In genomic region chr19:14361824-14362223, GRCh38 we compare ENCODE assay signal across 8 cellular contexts. TPM values are rescaled to one million over a fixed set of nuclear protein-coding genes. Genes with fewer than 3 reads are reported as not detected.
A peak's percentile ranks its signal among the peaks of the same experiment; 100 is the strongest.
DNase-seq lines count a peak whose midpoint lies in the region; ATAC-seq lines count a peak whose summit lies in the region.

No MANE protein-coding gene starts in this region.

- no peak overlapping the region for H3K18ac ChIP-seq in mesenchymal stem cell (ENCODE audit: low read depth in 1 of 2, low read length in 2 of 2)

- no peaks in the 10 kb centered on the region for H3K27me3 Mint-ChIP-seq in CD4-positive, alpha-beta memory T cell
- no peaks in the 10 kb centered on the region for H3K27me3 Mint-ChIP-seq in activated CD4-positive, alpha-beta T cell treated with anti-CD3 and anti-CD28 coated beads, Interleukin-2, amount 10 ng/mL, durations not matched to agents 7 days and 5 days

- no peaks in the 10 kb centered on the region for H3K9me3 ChIP-seq in CD4-positive, alpha-beta memory T cell (ENCODE audit: control insufficient read depth in 1 of 2, low read length in 2 of 2)
- no peaks in the 10 kb centered on the region for H3K9me3 ChIP-seq in mesenchymal stem cell (ENCODE audit: control insufficient read depth, low read length)

- H3K23ac ChIP-seq in mesenchymal stem cell (ENCODE audit: low read length in 2 of 2), result no peak overlapping the region

- H4K8ac ChIP-seq in mesenchymal stem cell (ENCODE audit: low read length), result no peak overlapping the region

- H2BK12ac ChIP-seq in mesenchymal stem cell (ENCODE audit: low read length in 2 of 2), result no peak overlapping the region

- H2BK120ac ChIP-seq in mesenchymal stem cell (ENCODE audit: low read depth, low read length), result no peak overlapping the region

- no peak overlapping the region for H2BK5ac ChIP-seq in mesenchymal stem cell (ENCODE audit: low read depth, low read length, poor library complexity, severe bottlenecking)

- H3K36me3 ChIP-seq in CD4-positive, alpha-beta memory T cell (ENCODE audit: insufficient read depth, low read length), result no peaks in the 10 kb centered on the region
- H3K36me3 ChIP-seq in mesenchymal stem cell (ENCODE audit: control insufficient read depth in 1 of 2, insufficient read depth in 2 of 2, low read depth in 1 of 2, low read length in 2 of 2), result no peaks in the 10 kb centered on the region

- POLR2A ChIA-PET in CD4-positive, alpha-beta memory T cell (lab: Charles Lee; ENCODE audit: partially characterized antibody), result interaction anchor here (0.6 to 18.6 kb wide), 7 partner anchors 8 to 46 kb away, joined by 3 to 585 read pairs (median 5); partner anchors contain the start of gene ADGRE5
- POLR2A ChIA-PET in activated CD4-positive, alpha-beta T cell treated with anti-CD3 and anti-CD28 coated beads, Interleukin-2, amount 10 ng/mL, durations not matched to agents 7 days and 5 days (lab: Charles Lee), result interaction anchor here (0.6 to 0.7 kb wide), 3 partner anchors 40 to 45 kb away, joined by 3 to 4 read pairs (median 3); no protein-coding TSS in a partner anchor

- no peak overlapping the region for H3K27ac ChIP-seq in CD4-positive, alpha-beta memory T cell (ENCODE audit: low read depth, low read length)
- H3K27ac ChIP-seq in mesenchymal stem cell (ENCODE audit: low read length, poor library complexity, severe bottlenecking), result no peak overlapping the region

- H3K14ac ChIP-seq in mesenchymal stem cell (ENCODE audit: low read length in 2 of 2), result no peak overlapping the region

- WGBS in mesenchymal stem cell, result 61% methylated on average over 7 of the region's 7 CpGs

- peak overlapping the region; percentile 92 to 96 (median 93) for H3K27ac Mint-ChIP-seq in CD4-positive, alpha-beta memory T cell
- peak overlapping the region; percentile 90 for H3K27ac Mint-ChIP-seq in activated CD4-positive, alpha-beta T cell treated with anti-CD3 and anti-CD28 coated beads, Interleukin-2, amount 10 ng/mL, durations not matched to agents 7 days and 5 days

- H2BK15ac ChIP-seq in mesenchymal stem cell (ENCODE audit: low read depth, poor library complexity, severe bottlenecking), result no peak overlapping the region

- no peaks in the 10 kb centered on the region for H3K9me3 Mint-ChIP-seq in CD4-positive, alpha-beta memory T cell
- no peaks in the 10 kb centered on the region for H3K9me3 Mint-ChIP-seq in activated CD4-positive, alpha-beta T cell treated with anti-CD3 and anti-CD28 coated beads, Interleukin-2, amount 10 ng/mL, durations not matched to agents 7 days and 5 days

- H3K4ac ChIP-seq in mesenchymal stem cell (ENCODE audit: low read depth in 1 of 2, low read length in 2 of 2), result no peak overlapping the region

- no peak overlapping the region for H3K4me3 ChIP-seq in CD4-positive, alpha-beta memory T cell (ENCODE audit: low read length in 2 of 2)
- H3K4me3 ChIP-seq in mesenchymal stem cell (ENCODE audit: insufficient read depth in 1 of 2, low read depth in 1 of 2, low read length in 2 of 2), result no peak overlapping the region

- CTCF ChIA-PET in CD4-positive, alpha-beta memory T cell (lab: Charles Lee; ENCODE audit: partially characterized antibody), result interaction anchor here (0.6 to 15.9 kb wide), 18 partner anchors 9 to 225 kb away, joined by 3 to 213 read pairs (median 4); partner anchors contain the start of genes ADGRE5, ASF1B and PKN1
- CTCF ChIA-PET in activated CD4-positive, alpha-beta T cell treated with anti-CD3 and anti-CD28 coated beads, Interleukin-2, amount 10 ng/mL, durations not matched to agents 7 days and 5 days (lab: Charles Lee), result interaction anchor here (0.6 to 8.1 kb wide), 8 partner anchors 18 to 400 kb away, joined by 3 to 74 read pairs (median 3); partner anchors contain the start of gene ADGRE5

- no peak for ATAC-seq in HG03354 (IDR thresholded peaks at IDR 0.05; ENCODE audit: poor library complexity, severe bottlenecking, unreplicated experiment)
- ATAC-seq in GM21737 (IDR thresholded peaks at IDR 0.05; ENCODE audit: unreplicated experiment), result no peak
- ATAC-seq in HG03135 (IDR thresholded peaks at IDR 0.05; ENCODE audit: unreplicated experiment), result no peak

- H3K4me2 ChIP-seq in mesenchymal stem cell (ENCODE audit: low read length, poor library complexity, severe bottlenecking), result no peak overlapping the region

- H3K27me3 ChIP-seq in CD4-positive, alpha-beta memory T cell (ENCODE audit: insufficient read depth, low read length), result no peaks in the 10 kb centered on the region
- H3K27me3 ChIP-seq in mesenchymal stem cell (ENCODE audit: control insufficient read depth in 1 of 2, insufficient read depth in 1 of 2, low read length in 2 of 2), result no peaks in the 10 kb centered on the region

- H3K4me3 Mint-ChIP-seq in CD4-positive, alpha-beta memory T cell, result peak overlapping the region; percentile 7 to 91 (median 82)
- H3K4me3 Mint-ChIP-seq in activated CD4-positive, alpha-beta T cell treated with anti-CD3 and anti-CD28 coated beads, Interleukin-2, amount 10 ng/mL, durations not matched to agents 7 days and 5 days, result peak overlapping the region; percentile 67

- no peaks in the 10 kb centered on the region for H3K36me3 Mint-ChIP-seq in CD4-positive, alpha-beta memory T cell
- H3K36me3 Mint-ChIP-seq in activated CD4-positive, alpha-beta T cell treated with anti-CD3 and anti-CD28 coated beads, Interleukin-2, amount 10 ng/mL, durations not matched to agents 7 days and 5 days (ENCODE audit: low read depth), result peaks cover 5% of the 10 kb centered on the region

- DNase-seq in CD4-positive, alpha-beta memory T cell, result peak; percentile 52 to 67 (median 59)
- peak; percentile 21 for DNase-seq in HCEC 1CT
- DNase-seq in activated CD4-positive, alpha-beta T cell treated with anti-CD3 and anti-CD28 coated beads, Interleukin-2, amount 10 ng/mL, durations not matched to agents 7 days and 5 days, result peak; percentile 53
- peak; percentile 75 for DNase-seq in islet precursor cell
- DNase-seq in mesenchymal stem cell, result no peak

- no peak overlapping the region for H4K91ac ChIP-seq in mesenchymal stem cell (ENCODE audit: low read length)

- no peak overlapping the region for H2AFZ ChIP-seq in mesenchymal stem cell (ENCODE audit: low read depth, low read length)

- H3K4me1 ChIP-seq in CD4-positive, alpha-beta memory T cell (ENCODE audit: insufficient read depth, low read length), result peaks cover 53% of the 10 kb centered on the region
- peaks cover 15% of the 10 kb centered on the region for H3K4me1 ChIP-seq in mesenchymal stem cell (ENCODE audit: control insufficient read depth, insufficient read depth, low read depth, low read length)

- intact Hi-C loops in CD4-positive, alpha-beta memory T cell (cut with micrococcal nuclease), result loop anchor here (1.0 kb wide), 2 partner anchors 44 to 110 kb away; no protein-coding TSS in a partner anchor

- no peak overlapping the region for H2AK5ac ChIP-seq in mesenchymal stem cell (ENCODE audit: low read length, severe bottlenecking)

- no peaks in the 10 kb centered on the region for H3K79me1 ChIP-seq in mesenchymal stem cell (replicated peaks; ENCODE audit: low read length, poor library complexity, severe bottlenecking)

- peaks cover 26 to 44% (median 33%) of the 10 kb centered on the region in 4 donors for H3K4me1 Mint-ChIP-seq in CD4-positive, alpha-beta memory T cell
- peaks cover 43% of the 10 kb centered on the region for H3K4me1 Mint-ChIP-seq in activated CD4-positive, alpha-beta T cell treated with anti-CD3 and anti-CD28 coated beads, Interleukin-2, amount 10 ng/mL, durations not matched to agents 7 days and 5 days

- H3K9ac ChIP-seq in mesenchymal stem cell (ENCODE audit: low read length), result no peak overlapping the region

RNA-seq across cellular contexts. Expression of gene ADGRE5, which starts 19.4 kb away (rescaled TPM):
- total RNA-seq in CD4-positive, alpha-beta memory T cell, result 100 to 1,000 TPM; 170 to 173 TPM
- polyA plus RNA-seq in CD4-positive, alpha-beta memory T cell, result 100 to 1,000 TPM; 211 to 275 TPM
- total RNA-seq in activated CD4-positive, alpha-beta T cell treated with anti-CD3 and anti-CD28 coated beads, Interleukin-2, amount 10 ng/mL, durations not matched to agents 7 days and 5 days, result 100 to 1,000 TPM; 304 to 310 TPM
- 48.9 TPM for polyA plus RNA-seq in mesenchymal stem cell (2013, experiment 1 of 2)
- 49.7 TPM for polyA plus RNA-seq in mesenchymal stem cell (2013, experiment 2 of 2)

RNA-seq across cellular contexts. Expression of gene DDX39A, which starts 57.3 kb away (rescaled TPM):
- total RNA-seq in CD4-positive, alpha-beta memory T cell, result 100 to 1,000 TPM; 148 TPM
- 100 to 1,000 TPM in 1 of 2 donors, 10 to 100 TPM in 1; 95.0 to 145 TPM for polyA plus RNA-seq in CD4-positive, alpha-beta memory T cell
- total RNA-seq in activated CD4-positive, alpha-beta T cell treated with anti-CD3 and anti-CD28 coated beads, Interleukin-2, amount 10 ng/mL, durations not matched to agents 7 days and 5 days, result 100 to 1,000 TPM; 232 to 269 TPM
- polyA plus RNA-seq in mesenchymal stem cell (2013, experiment 1 of 2), result 46.7 TPM
- 46.1 TPM for polyA plus RNA-seq in mesenchymal stem cell (2013, experiment 2 of 2)
